Comparison of ENCODE assay signal across 21 cellular contexts in genomic region chr6:138666636-138667035, GRCh38.
DNase-seq lines count a peak whose midpoint lies in the region; TF ChIP-seq lines count a peak whose summit lies in the region.
"Had no signal": no experiment of that assay in that cellular context is flagged by ENCODE, and none has a peak within 500 bp of the region (broad histone marks: within the 10 kb centered on the region; RNA-seq: fewer than 3 reads in every experiment).

No MANE protein-coding gene starts in this region.

- H3K27me3 ChIP-seq in brain microvascular endothelial cell (replicated peaks), result no peaks in the 10 kb centered on the region
- H3K27me3 ChIP-seq in skeletal muscle satellite cell (ENCODE audit: control insufficient read depth, insufficient read depth, low read length), result no peaks in the 10 kb centered on the region
- no peaks in the 10 kb centered on the region for H3K27me3 ChIP-seq in neuronal stem cell (ENCODE audit: control insufficient read depth in 3 of 3, insufficient read depth in 3 of 3, low read depth in 1 of 3, low read length in 3 of 3)

- peak overlapping the region; percentile 21 for H3K4me2 ChIP-seq in skeletal muscle satellite cell (ENCODE audit: low read length)
- H3K4me2 ChIP-seq in neuronal stem cell (ENCODE audit: insufficient read depth, low read length, poor library complexity, severe bottlenecking), result no peak overlapping the region

- H2BK12ac ChIP-seq in neuronal stem cell (ENCODE audit: low read length), result no peak overlapping the region

- H3K9me3 ChIP-seq in skeletal muscle satellite cell (replicated peaks; ENCODE audit: low read length), result no peaks in the 10 kb centered on the region
- H3K9me3 ChIP-seq in neuronal stem cell (replicated peaks in 1 of 2; ENCODE audit: control insufficient read depth in 2 of 2, insufficient read depth in 1 of 2, low read depth in 1 of 2, low read length in 2 of 2), result no peaks in the 10 kb centered on the region

- H3K27me3 Mint-ChIP-seq in immature natural killer cell (ENCODE audit: low read depth in 3 of 3), result peaks cover 0 to 2% (median 1%) of the 10 kb centered on the region in 3 donors

- no peak overlapping the region for H2BK5ac ChIP-seq in neuronal stem cell (ENCODE audit: low read length)

- no peak overlapping the region for H3K18ac ChIP-seq in neuronal stem cell (ENCODE audit: low read length)

- H3K4me3 ChIP-seq in brain microvascular endothelial cell (ENCODE audit: low read depth, low read length), result no peak overlapping the region
- no peak overlapping the region for H3K4me3 ChIP-seq in skeletal muscle satellite cell (ENCODE audit: low read length)
- H3K4me3 ChIP-seq in neuronal stem cell (ENCODE audit: low read length in 2 of 2), result no peak overlapping the region
- H3K4me3 ChIP-seq: GM23248 had no signal

- peaks cover 15% of the 10 kb centered on the region for H3K4me1 ChIP-seq in skeletal muscle satellite cell (ENCODE audit: control insufficient read depth, insufficient read depth, low read length)
- H3K4me1 ChIP-seq in neuronal stem cell (ENCODE audit: control insufficient read depth in 2 of 2, insufficient read depth in 1 of 2, low read depth in 1 of 2, low read length in 2 of 2), result no peaks in the 10 kb centered on the region

- H3K36me3 ChIP-seq in brain microvascular endothelial cell (replicated peaks) (no peaks in the 10 kb centered on the region), skeletal muscle satellite cell (ENCODE audit: insufficient read depth, low read length) (no peaks in the 10 kb centered on the region), neuronal stem cell (replicated peaks in 1 of 2; ENCODE audit: control insufficient read depth in 2 of 2, insufficient read depth in 2 of 2, low read length in 2 of 2) (no peaks in the 10 kb centered on the region)

- H2BK15ac ChIP-seq in neuronal stem cell (ENCODE audit: low read length), result no peak overlapping the region

- no peak overlapping the region for H3K4me3 Mint-ChIP-seq in immature natural killer cell

- H4K91ac ChIP-seq in neuronal stem cell (ENCODE audit: low read depth, low read length, poor library complexity), result no peak overlapping the region

- H3K36me3 Mint-ChIP-seq in immature natural killer cell, result no peaks in the 10 kb centered on the region

- H3K9ac ChIP-seq in skeletal muscle satellite cell (ENCODE audit: low read depth, low read length) (no peak overlapping the region), neuronal stem cell (ENCODE audit: low read depth, low read length, poor library complexity) (no peak overlapping the region)
- H3K9ac ChIP-seq: GM23248 had no signal

- H3K27ac ChIP-seq in brain microvascular endothelial cell (peak overlapping the region; percentile 19), neuronal stem cell (replicated peaks; ENCODE audit: low read length) (no peak overlapping the region)
- H3K27ac ChIP-seq: GM23248, RWPE1 had no signal

- no CpG with 5 or more reads among the region's 6 CpGs for WGBS in neuronal stem cell (ENCODE audit: extremely low coverage in 2 of 2, insufficient read length in 2 of 2, insufficient replicate concordance in 1 of 2), 2 donors

- no peak for TF ChIP-seq CTCF in brain microvascular endothelial cell (IDR thresholded peaks at IDR 0.05; ENCODE audit: low read depth, low read length, missing control alignments)

- no peak overlapping the region for H2AFZ ChIP-seq in neuronal stem cell (ENCODE audit: low read length)
- H2AFZ ChIP-seq: GM23248 had no signal

- H2AK5ac ChIP-seq in neuronal stem cell (ENCODE audit: low read depth, low read length), result no peak overlapping the region

- H4K8ac ChIP-seq in neuronal stem cell (ENCODE audit: low read depth, low read length), result no peak overlapping the region

- peak; percentile 22 for DNase-seq in HS-27A (ENCODE audit: low read depth)
- DNase-seq in brain microvascular endothelial cell, result peak; percentile 25
- DNase-seq in hepatic stellate cell (ENCODE audit: low spot score), result peak; percentile 26
- no peak for DNase-seq in immature natural killer cell
- no peak for DNase-seq in neuronal stem cell (ENCODE audit: low spot score)
- DNase-seq in LoVo (ENCODE audit: low spot score), result no peak
- DNase-seq: ACHN, Calu3, DND-41, GM23248, H7, KBM-7, NCI-H1048, NCI-H1417, NCI-H1694 treated with DMSO at 0.1 percent for 48 hours, NCI-H2081, NCI-H2227 treated with DMSO at 0.1 percent for 48 hours, NCI-H526 treated with DMSO at 0.1 percent for 48 hours, SHP77 had no signal

- in situ Hi-C loops in brain microvascular endothelial cell (cut with HindIII; ENCODE audit: low pct_ligation_motif_present, low sequenced_read_pairs), result no loop called here

- no peak overlapping the region for H3K4ac ChIP-seq in neuronal stem cell (ENCODE audit: low read length)

- no peak overlapping the region for H3K23ac ChIP-seq in neuronal stem cell (ENCODE audit: low read depth, low read length, poor library complexity)

- no peak overlapping the region for H3K14ac ChIP-seq in neuronal stem cell (ENCODE audit: low read length)

- no peaks in the 10 kb centered on the region for H3K4me1 Mint-ChIP-seq in immature natural killer cell

- no peaks in the 10 kb centered on the region for H3K79me1 ChIP-seq in neuronal stem cell (ENCODE audit: low read depth, low read length)

- H3K9me3 Mint-ChIP-seq in immature natural killer cell, result no peaks in the 10 kb centered on the region

- no peak overlapping the region for H3K27ac Mint-ChIP-seq in immature natural killer cell

- no peak overlapping the region for H2BK120ac ChIP-seq in neuronal stem cell (ENCODE audit: low read depth, low read length)

Comparison
In these comparisons a context has a peak if more than half of its experiments do, and no peak if none do; other contexts are left out.
1. DNase-seq: peak in HS-27A (single experiment), brain microvascular endothelial cell (single experiment) and hepatic stellate cell (single experiment); none in immature natural killer cell (0 of 3), neuronal stem cell (single experiment) and LoVo (single experiment).